In the genomic region with DNA sequence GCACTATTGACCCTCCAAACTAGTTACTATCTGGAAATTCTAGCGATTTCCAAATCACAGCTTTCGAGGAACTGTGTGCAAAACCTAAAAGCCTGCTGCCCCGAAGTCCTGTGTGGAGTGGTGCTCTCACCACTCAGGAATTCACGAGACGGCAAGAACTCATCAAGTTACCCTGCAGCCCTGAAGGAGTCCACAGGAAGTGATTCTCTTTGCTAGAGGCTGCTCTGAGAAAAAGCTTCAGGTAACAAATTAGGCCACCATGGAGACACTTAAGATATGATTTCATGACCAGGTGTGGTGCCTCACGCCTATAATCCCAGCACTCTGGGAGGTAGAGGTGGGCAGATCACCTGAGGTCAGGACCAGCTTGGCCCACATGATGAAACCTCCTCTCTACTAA, we compare ENCODE assay signal across 11 cellular contexts. TPM values are rescaled to one million over a fixed set of nuclear protein-coding genes. Genes with fewer than 3 reads are reported as not detected.
DNase-seq lines count a peak whose midpoint lies in the region; ATAC-seq and TF ChIP-seq lines count a peak whose summit lies in the region.
"Had no signal": no experiment of that assay in that cellular context is flagged by ENCODE, and none has a peak within 500 bp of the region (broad histone marks: within the 10 kb centered on the region; RNA-seq: fewer than 3 reads in every experiment).

No MANE protein-coding gene starts in this region.

- no peaks in the 10 kb centered on the region for H3K27me3 Mint-ChIP-seq in activated naive CD8-positive, alpha-beta T cell treated with anti-CD3 and anti-CD28 coated beads, Interleukin-2, amount 10 ng/mL, durations not matched to agents 7 days and 5 days
- no peaks in the 10 kb centered on the region for H3K27me3 Mint-ChIP-seq in activated naive CD8-positive, alpha-beta T cell treated with anti-CD3 and anti-CD28 coated beads for 36 hours
- no peaks in the 10 kb centered on the region for H3K27me3 Mint-ChIP-seq in type B pancreatic cell
- no peaks in the 10 kb centered on the region for H3K27me3 Mint-ChIP-seq in WTC11 (ENCODE audit: low read depth)

- peak; percentile 38 for ATAC-seq in activated naive CD8-positive, alpha-beta T cell treated with anti-CD3 and anti-CD28 coated beads, Interleukin-2, amount 10 ng/mL, durations not matched to agents 7 days and 5 days (ENCODE audit: low read depth)
- ATAC-seq in WTC11 (no peak), HG03565 (IDR thresholded peaks at IDR 0.05; ENCODE audit: unreplicated experiment) (no peak)

- no peak for DNase-seq in activated naive CD8-positive, alpha-beta T cell treated with anti-CD3 and anti-CD28 coated beads, Interleukin-2, amount 10 ng/mL, durations not matched to agents 7 days and 5 days
- DNase-seq in activated naive CD8-positive, alpha-beta T cell treated with anti-CD3 and anti-CD28 coated beads for 36 hours: no peak
- DNase-seq in amniotic epithelial cell (ENCODE audit: low read depth): peak; percentile 85
- DNase-seq in hepatic stellate cell (ENCODE audit: low spot score): peak; percentile 84
- no peak for DNase-seq in type B pancreatic cell (ENCODE audit: extremely low spot score, unreplicated experiment)
- DNase-seq in WTC11 (ENCODE audit: low spot score): no peak
- no peak for DNase-seq in NCI-H1417 treated with DMSO at 0.1 percent for 48 hours (lab: John Stamatoyannopoulos, UW)
- DNase-seq: AML-193, NCI-H2171, ovary had no signal

- peaks cover 45% of the 10 kb centered on the region for H3K36me3 Mint-ChIP-seq in activated naive CD8-positive, alpha-beta T cell treated with anti-CD3 and anti-CD28 coated beads, Interleukin-2, amount 10 ng/mL, durations not matched to agents 7 days and 5 days
- peaks cover 51% of the 10 kb centered on the region for H3K36me3 Mint-ChIP-seq in activated naive CD8-positive, alpha-beta T cell treated with anti-CD3 and anti-CD28 coated beads for 36 hours
- H3K36me3 Mint-ChIP-seq in type B pancreatic cell (peaks cover 8% of the 10 kb centered on the region), WTC11 (no peaks in the 10 kb centered on the region)

- H3K4me1 Mint-ChIP-seq in activated naive CD8-positive, alpha-beta T cell treated with anti-CD3 and anti-CD28 coated beads, Interleukin-2, amount 10 ng/mL, durations not matched to agents 7 days and 5 days: peaks cover 48% of the 10 kb centered on the region
- peaks cover 69% of the 10 kb centered on the region for H3K4me1 Mint-ChIP-seq in activated naive CD8-positive, alpha-beta T cell treated with anti-CD3 and anti-CD28 coated beads for 36 hours
- peaks cover 38% of the 10 kb centered on the region for H3K4me1 Mint-ChIP-seq in type B pancreatic cell (ENCODE audit: unreplicated experiment)
- H3K4me1 Mint-ChIP-seq in WTC11: peaks cover 55% of the 10 kb centered on the region

- no peaks in the 10 kb centered on the region for H3K9me3 Mint-ChIP-seq in activated naive CD8-positive, alpha-beta T cell treated with anti-CD3 and anti-CD28 coated beads, Interleukin-2, amount 10 ng/mL, durations not matched to agents 7 days and 5 days
- H3K9me3 Mint-ChIP-seq in activated naive CD8-positive, alpha-beta T cell treated with anti-CD3 and anti-CD28 coated beads for 36 hours: peaks cover 5% of the 10 kb centered on the region
- H3K9me3 Mint-ChIP-seq in type B pancreatic cell: no peaks in the 10 kb centered on the region
- H3K9me3 Mint-ChIP-seq in WTC11: peaks cover 3% of the 10 kb centered on the region; the same call in 1 of the 2 replicates

- H3K4me3 Mint-ChIP-seq in activated naive CD8-positive, alpha-beta T cell treated with anti-CD3 and anti-CD28 coated beads, Interleukin-2, amount 10 ng/mL, durations not matched to agents 7 days and 5 days: no peak overlapping the region
- no peak overlapping the region for H3K4me3 Mint-ChIP-seq in activated naive CD8-positive, alpha-beta T cell treated with anti-CD3 and anti-CD28 coated beads for 36 hours
- H3K4me3 Mint-ChIP-seq in type B pancreatic cell: no peak overlapping the region
- no peak overlapping the region for H3K4me3 Mint-ChIP-seq in WTC11

- POLR2A ChIA-PET in activated naive CD8-positive, alpha-beta T cell treated with anti-CD3 and anti-CD28 coated beads, Interleukin-2, amount 10 ng/mL, durations not matched to agents 7 days and 5 days (lab: Charles Lee): interaction anchor here (0.9 to 2.5 kb wide), 5 partner anchors 12 to 62 kb away, joined by 3 to 6 read pairs (median 5); partner anchors contain the start of gene ANKRD11
- POLR2A ChIA-PET in WTC11 (lab: Charles Lee): no interaction called here

- TF ChIP-seq CTCF in type B pancreatic cell (conservative IDR thresholded peaks at IDR 0.05) (no peak), WTC11 (IDR thresholded peaks at IDR 0.05) (no peak)

- CTCF ChIA-PET in WTC11 (lab: Charles Lee): no interaction called here

- H3K27ac Mint-ChIP-seq in activated naive CD8-positive, alpha-beta T cell treated with anti-CD3 and anti-CD28 coated beads, Interleukin-2, amount 10 ng/mL, durations not matched to agents 7 days and 5 days: no peak overlapping the region
- no peak overlapping the region for H3K27ac Mint-ChIP-seq in activated naive CD8-positive, alpha-beta T cell treated with anti-CD3 and anti-CD28 coated beads for 36 hours
- peak overlapping the region; percentile 83 for H3K27ac Mint-ChIP-seq in type B pancreatic cell
- H3K27ac Mint-ChIP-seq in WTC11: no peak overlapping the region

TF ChIP-seq in WTC11, 78 proteins besides CTCF, POLR2A, EP300 and RAD21 (continues in another document):
- no peak for TF ChIP-seq SP1 (CRISPR knock-in tag; conservative IDR thresholded peaks at IDR 0.05)
- TF ChIP-seq IRF1 (CRISPR knock-in tag; IDR thresholded peaks at IDR 0.05): no peak
- TF ChIP-seq MYBL2 (CRISPR knock-in tag; IDR thresholded peaks at IDR 0.05): no peak
- no peak for TF ChIP-seq ZNF232 (CRISPR knock-in tag; IDR thresholded peaks at IDR 0.05)
- TF ChIP-seq, protein P1, sequence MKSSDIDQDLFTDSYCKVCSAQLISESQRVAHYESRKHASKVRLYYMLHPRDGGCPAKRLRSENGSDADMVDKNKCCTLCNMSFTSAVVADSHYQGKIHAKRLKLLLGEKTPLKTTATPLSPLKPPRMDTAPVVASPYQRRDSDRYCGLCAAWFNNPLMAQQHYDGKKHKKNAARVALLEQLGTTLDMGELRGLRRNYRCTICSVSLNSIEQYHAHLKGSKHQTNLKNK (CRISPR knock-in tag; IDR thresholded peaks at IDR 0.05): no peak
- TF ChIP-seq HMGA2 (CRISPR knock-in tag; IDR thresholded peaks at IDR 0.05): no peak
- no peak for TF ChIP-seq FOXP1 (CRISPR knock-in tag; IDR thresholded peaks at IDR 0.05; ENCODE audit: borderline replicate concordance)
- TF ChIP-seq, protein P2, sequence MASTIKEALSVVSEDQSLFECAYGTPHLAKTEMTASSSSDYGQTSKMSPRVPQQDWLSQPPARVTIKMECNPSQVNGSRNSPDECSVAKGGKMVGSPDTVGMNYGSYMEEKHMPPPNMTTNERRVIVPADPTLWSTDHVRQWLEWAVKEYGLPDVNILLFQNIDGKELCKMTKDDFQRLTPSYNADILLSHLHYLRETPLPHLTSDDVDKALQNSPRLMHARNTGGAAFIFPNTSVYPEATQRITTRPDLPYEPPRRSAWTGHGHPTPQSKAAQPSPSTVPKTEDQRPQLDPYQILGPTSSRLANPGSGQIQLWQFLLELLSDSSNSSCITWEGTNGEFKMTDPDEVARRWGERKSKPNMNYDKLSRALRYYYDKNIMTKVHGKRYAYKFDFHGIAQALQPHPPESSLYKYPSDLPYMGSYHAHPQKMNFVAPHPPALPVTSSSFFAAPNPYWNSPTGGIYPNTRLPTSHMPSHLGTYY (CRISPR knock-in tag; IDR thresholded peaks at IDR 0.05): no peak
- no peak for TF ChIP-seq JUN (CRISPR knock-in tag; IDR thresholded peaks at IDR 0.05)
- TF ChIP-seq PRRX2 (CRISPR knock-in tag; IDR thresholded peaks at IDR 0.05): no peak

RNA-seq across cellular contexts. Expression of gene ANKRD11, which starts 19.1 kb away (rescaled TPM):
- 100 to 1,000 TPM; 213 to 217 TPM for total RNA-seq in activated naive CD8-positive, alpha-beta T cell treated with anti-CD3 and anti-CD28 coated beads, Interleukin-2, amount 10 ng/mL, durations not matched to agents 7 days and 5 days
- 100 to 1,000 TPM; 129 to 142 TPM for total RNA-seq in activated naive CD8-positive, alpha-beta T cell treated with anti-CD3 and anti-CD28 coated beads for 36 hours
- 153 and 155 TPM in 2 replicates for total RNA-seq in type B pancreatic cell (ENCODE audit: low replicate concordance)
- total RNA-seq in WTC11 (2021): 142 to 184 TPM (median 146 TPM) in 3 replicates

RNA-seq across cellular contexts. Expression of gene SPG7, which starts 37.0 kb away (rescaled TPM):
- 100 to 1,000 TPM; 112 to 113 TPM for total RNA-seq in activated naive CD8-positive, alpha-beta T cell treated with anti-CD3 and anti-CD28 coated beads, Interleukin-2, amount 10 ng/mL, durations not matched to agents 7 days and 5 days
- 10 to 100 TPM; 63.1 to 76.7 TPM for total RNA-seq in activated naive CD8-positive, alpha-beta T cell treated with anti-CD3 and anti-CD28 coated beads for 36 hours
- 120 and 129 TPM in 2 replicates for total RNA-seq in type B pancreatic cell (ENCODE audit: low replicate concordance)
- total RNA-seq in WTC11 (2021): 132 to 141 TPM (median 133 TPM) in 3 replicates

Comparison
In these comparisons a context has a peak if more than half of its experiments do, and no peak if none do; other contexts are left out.
1. DNase-seq: peak in amniotic epithelial cell (single experiment) and hepatic stellate cell (single experiment); none in activated naive CD8-positive, alpha-beta T cell treated with anti-CD3 and anti-CD28 coated beads, Interleukin-2, amount 10 ng/mL, durations not matched to agents 7 days and 5 days (single experiment), activated naive CD8-positive, alpha-beta T cell treated with anti-CD3 and anti-CD28 coated beads for 36 hours (single experiment), type B pancreatic cell (single experiment), WTC11 (single experiment) and NCI-H1417 treated with DMSO at 0.1 percent for 48 hours (single experiment).